In the genomic region with DNA sequence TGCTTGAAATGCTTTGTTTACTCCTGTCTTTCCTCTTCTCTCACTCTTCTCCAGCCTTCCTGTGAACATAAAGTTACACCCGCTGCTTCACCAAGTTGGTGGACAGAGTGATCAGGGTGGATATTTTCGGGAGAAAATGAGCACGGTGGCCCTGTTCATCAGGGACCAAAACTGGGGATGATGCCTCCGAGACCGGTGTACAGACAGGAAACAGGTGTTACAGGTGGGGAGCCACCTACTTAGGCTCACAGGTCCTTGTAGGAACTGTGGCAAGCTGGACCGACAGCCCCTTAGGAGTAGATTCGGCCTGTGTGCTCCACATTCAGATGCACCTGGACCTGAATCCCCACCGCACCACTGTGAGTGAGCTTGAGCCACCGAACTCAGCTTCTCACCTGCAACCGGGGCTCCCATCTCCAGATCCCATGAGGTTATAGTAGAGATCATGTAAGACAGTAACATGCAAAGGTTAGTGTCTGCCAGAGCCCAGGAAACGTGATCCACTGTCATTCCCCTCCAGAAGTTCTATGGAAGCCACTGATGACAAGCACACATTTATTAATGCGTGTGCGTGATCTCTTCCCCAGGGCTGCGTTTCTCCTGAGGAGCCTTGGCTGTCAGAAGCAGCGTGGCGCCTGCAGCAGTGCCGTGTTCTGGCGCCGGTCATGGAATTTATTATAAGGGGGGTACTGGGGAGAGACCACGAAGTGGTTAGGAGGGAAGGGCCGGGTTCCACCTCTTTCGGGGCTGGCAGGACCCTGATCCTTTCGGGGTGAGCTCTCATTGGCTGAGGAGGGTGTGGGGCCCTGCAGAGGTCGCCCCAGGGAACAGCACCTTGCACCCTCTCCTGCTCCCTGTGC, we compare ENCODE assay signal across 12 cellular contexts.
"Had no signal": no experiment of that assay in that cellular context is flagged by ENCODE, and none has a peak within 500 bp of the region (broad histone marks: within the 10 kb centered on the region; RNA-seq: fewer than 3 reads in every experiment).

No MANE protein-coding gene starts in this region.

- DNase-seq: activated CD4-positive, alpha-beta T cell treated with anti-CD3 and anti-CD28 coated beads, Interleukin-2, amount 10 ng/mL, durations not matched to agents 7 days and 5 days; activated T-cell treated with anti-CD3 and anti-CD28 coated beads, Interleukin-2, amount 50 U/mL, for 1 hour; amygdala; effector memory CD8-positive, alpha-beta T cell; mammary epithelial cell; mucosa of descending colon; natural killer cell; occipital lobe; stimulated activated CD4-positive, alpha-beta T cell treated with anti-CD3 and anti-CD28 coated beads, Interleukin-15, amount 100 ng/mL, for 24 hours; stimulated activated CD4-positive, alpha-beta T cell treated with anti-CD3 and anti-CD28 coated beads, Interleukin-4, amount 100 ng/mL, for 24 hours; stimulated activated naive CD8-positive, alpha-beta T cell treated with anti-CD3 and anti-CD28 coated beads, Interleukin-15, amount 100 ng/mL, for 72 hours; T-helper 17 cell had no signal

- ATAC-seq: effector memory CD8-positive, alpha-beta T cell; mucosa of descending colon; natural killer cell; stimulated activated naive CD8-positive, alpha-beta T cell treated with anti-CD3 and anti-CD28 coated beads, Interleukin-15, amount 100 ng/mL, for 72 hours; T-helper 17 cell had no signal
